ENCODE assay signal across 8 cellular contexts in the genomic region with DNA sequence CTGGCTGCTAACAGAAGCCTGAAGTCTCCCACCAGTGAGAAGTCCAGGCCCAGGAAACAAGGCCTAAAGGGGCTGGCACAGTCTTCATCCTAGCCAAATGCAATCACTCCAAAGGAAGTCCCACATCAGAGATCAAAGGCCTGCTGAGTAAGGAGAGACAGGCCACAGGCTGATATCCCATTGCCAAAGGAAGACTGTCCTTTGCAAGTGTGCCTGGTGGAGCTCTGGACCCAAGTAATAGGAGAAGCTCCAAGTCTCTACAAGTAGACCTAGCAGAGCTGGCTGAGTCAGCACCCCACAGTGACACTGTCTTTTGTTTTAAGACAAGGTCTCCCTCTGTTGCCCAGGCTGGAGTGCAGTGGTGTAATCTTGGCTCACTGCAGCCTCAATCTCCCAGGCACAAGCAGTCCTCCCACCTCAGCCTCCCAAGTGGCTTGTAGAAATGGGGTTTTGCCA. TPM values are rescaled to one million over a fixed set of nuclear protein-coding genes. Genes with fewer than 3 reads are reported as not detected.
DNase-seq lines count a peak whose midpoint lies in the region; ATAC-seq and TF ChIP-seq lines count a peak whose summit lies in the region.

No MANE protein-coding gene starts in this region.

- ATAC-seq in GM19397 (IDR thresholded peaks at IDR 0.05; ENCODE audit: unreplicated experiment) (no peak), HG02798 (IDR thresholded peaks at IDR 0.05; ENCODE audit: poor library complexity, unreplicated experiment) (no peak), HG02885 (IDR thresholded peaks at IDR 0.05; ENCODE audit: poor library complexity, unreplicated experiment) (no peak)

- H3K4me3 ChIP-seq in SK-N-MC (peak overlapping the region; percentile 88), esophagus muscularis mucosa (no peak overlapping the region), skeletal muscle tissue (ENCODE audit: low read length in 3 of 3) (peak overlapping the region in 2 of 3 donors; percentile 15 to 65)

- no peak for TF ChIP-seq POLR2A in esophagus muscularis mucosa (IDR thresholded peaks at IDR 0.05; ENCODE audit: low read depth)

- intact Hi-C loops in esophagus muscularis mucosa (cut with DNase I), result no loop called here

- H3K9me3 ChIP-seq in SK-N-MC (ENCODE audit: low read depth, low read length) (no peaks in the 10 kb centered on the region), esophagus muscularis mucosa (no peaks in the 10 kb centered on the region), skeletal muscle tissue (ENCODE audit: control insufficient read depth in 3 of 3, low read length in 3 of 3) (no peaks in the 10 kb centered on the region)

- TF ChIP-seq EP300 in esophagus muscularis mucosa (IDR thresholded peaks at IDR 0.05), result no peak

- peak; percentile 19 for DNase-seq in HCEC 1CT
- DNase-seq in SK-N-MC (ENCODE audit: low read depth, low spot score), result no peak
- no peak for DNase-seq in esophagus muscularis mucosa (ENCODE audit: extremely low spot score)
- no peak for DNase-seq in ACHN

- H3K27ac ChIP-seq in SK-N-MC (peak overlapping the region; percentile 97), esophagus muscularis mucosa (replicated peaks in 1 of 4) (peak overlapping the region; percentile 95 to 100 (median 96)), skeletal muscle tissue (ENCODE audit: low read depth, low read length) (peak overlapping the region; percentile 100)

- H3K9ac ChIP-seq in SK-N-MC (ENCODE audit: insufficient read length) (no peak overlapping the region), skeletal muscle tissue (ENCODE audit: low read depth in 1 of 3, low read length in 3 of 3) (peak overlapping the region in 2 of 3 donors; percentile 63 to 82)

- H3K36me3 ChIP-seq in SK-N-MC (ENCODE audit: insufficient read depth, low read length), result peaks cover 5% of the 10 kb centered on the region; the same call in 1 of the 2 replicates
- H3K36me3 ChIP-seq in esophagus muscularis mucosa, result peaks cover 0 to 42% (median 0%) of the 10 kb centered on the region in 4 donors
- peaks cover 14 to 29% (median 25%) of the 10 kb centered on the region in 3 donors for H3K36me3 ChIP-seq in skeletal muscle tissue (ENCODE audit: control insufficient read depth in 3 of 3, insufficient read depth in 3 of 3, low read length in 3 of 3)

- H3K27me3 ChIP-seq in esophagus muscularis mucosa (no peaks in the 10 kb centered on the region), skeletal muscle tissue (ENCODE audit: control insufficient read depth in 3 of 3, insufficient read depth in 3 of 3, low read length in 3 of 3) (no peaks in the 10 kb centered on the region)

- no peak for TF ChIP-seq CTCF in esophagus muscularis mucosa (IDR thresholded peaks at IDR 0.05)

- H3K4me1 ChIP-seq in esophagus muscularis mucosa, result peaks cover 63 to 86% (median 83%) of the 10 kb centered on the region in 4 donors
- peaks cover 50 to 55% (median 54%) of the 10 kb centered on the region in 3 donors for H3K4me1 ChIP-seq in skeletal muscle tissue (ENCODE audit: control insufficient read depth in 3 of 3, insufficient read depth in 3 of 3, low read length in 3 of 3)

- in situ Hi-C loops in ACHN (cut with HindIII; ENCODE audit: low pct_ligation_motif_present, low pct_unique_long_range_greater_than_20kb, low sequenced_read_pairs), result no loop called here

RNA-seq across cellular contexts. Expression of a gene that starts 4.5 kb away (rescaled TPM):
- total RNA-seq in esophagus muscularis mucosa (1 to 10 TPM; 3.0 to 9.3 (median 7.2) TPM), skeletal muscle tissue (6.8 TPM)

RNA-seq across cellular contexts. Expression of a gene that starts 13.3 kb away (rescaled TPM):
- total RNA-seq in esophagus muscularis mucosa, result 10 to 100 TPM; 11.9 to 16.5 (median 14.9) TPM
- 3.7 TPM for total RNA-seq in skeletal muscle tissue

RNA-seq across cellular contexts. Expression of a gene that starts 13.4 kb away (rescaled TPM):
- total RNA-seq in esophagus muscularis mucosa (10 to 100 TPM; 15.9 to 24.5 (median 17.0) TPM), skeletal muscle tissue (2.1 TPM)

RNA-seq across cellular contexts. Expression of a gene that starts 13.7 kb away (rescaled TPM):
- 1,000 to 10,000 TPM; 1,298 to 2,105 (median 1,742) TPM for total RNA-seq in esophagus muscularis mucosa
- 2,225 TPM for total RNA-seq in skeletal muscle tissue

RNA-seq across cellular contexts. Expression of a gene that starts 17.8 kb away (rescaled TPM):
- total RNA-seq in esophagus muscularis mucosa (under 1 TPM; 0.32 to 0.69 (median 0.37) TPM), skeletal muscle tissue (1.6 TPM)

Comparison
In these comparisons a context has a peak if more than half of its experiments do, and no peak if none do; other contexts are left out.
1. H3K4me3 ChIP-seq: peak in SK-N-MC (single experiment) and skeletal muscle tissue (2 of 3); none in esophagus muscularis mucosa (0 of 4).
2. Peak in every context shown above with its lines, with median percentiles within 50 percentile points of each other: H3K27ac ChIP-seq.